19 cellular contexts compared by ENCODE assay signal in the genomic region with DNA sequence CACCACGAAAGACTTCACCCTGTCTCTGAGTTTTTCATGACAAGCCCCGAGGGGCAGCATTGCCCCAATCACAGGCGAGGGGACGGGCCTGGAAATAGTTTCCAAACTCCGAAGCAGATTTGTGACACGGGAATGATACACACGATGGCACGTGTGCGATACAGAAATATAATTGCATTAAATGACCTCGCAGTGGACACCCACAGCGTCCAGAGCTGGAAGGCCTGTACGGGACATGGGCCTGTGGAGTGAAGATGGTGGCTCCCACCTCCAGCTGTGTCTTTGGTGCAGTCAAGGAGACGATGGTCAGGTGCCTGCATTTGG. TPM values are rescaled to one million over a fixed set of nuclear protein-coding genes. Genes with fewer than 3 reads are reported as not detected.
A peak's percentile ranks its signal among the peaks of the same experiment; 100 is the strongest.
DNase-seq lines count a peak whose midpoint lies in the region; ATAC-seq, FAIRE-seq and TF ChIP-seq lines count a peak whose summit lies in the region.
"Had no signal": no experiment of that assay in that cellular context is flagged by ENCODE, and none has a peak within 500 bp of the region (broad histone marks: within the 10 kb centered on the region; RNA-seq: fewer than 3 reads in every experiment).

No MANE protein-coding gene starts in this region.

- ATAC-seq in HG02970 (IDR thresholded peaks at IDR 0.05; ENCODE audit: low FRiP score, unreplicated experiment) = no peak
- ATAC-seq: HepG2, Panc1 had no signal

- WGBS in endodermal cell (ENCODE audit: insufficient coverage in 1 of 2, insufficient read length in 1 of 2), 2 experiments = 91 to 94% methylated on average over 13 of the region's 13 CpGs
- 89 to 92% (median 90%) methylated on average over 13 of the region's 13 CpGs for WGBS in spleen, 5 donors

- H3K9me3 Mint-ChIP-seq in endodermal cell = no peaks in the 10 kb centered on the region
- H3K9me3 Mint-ChIP-seq in activated CD4-positive, alpha-beta T cell treated with anti-CD3 and anti-CD28 coated beads, Interleukin-2, amount 10 ng/mL, durations not matched to agents 24 days and 14 days = no peaks in the 10 kb centered on the region

- H3K27me3 ChIP-seq in BLaER1 (no peaks in the 10 kb centered on the region), endodermal cell (ENCODE audit: control insufficient read depth, insufficient read depth, low read length, poor library complexity, severe bottlenecking) (no peaks in the 10 kb centered on the region), spleen (replicated peaks in 1 of 7) (no peaks in the 10 kb centered on the region)

- DNase-seq in HTR-8/SVneo (ENCODE audit: insufficient read length, low spot score) (no peak), endodermal cell (no peak), spleen (peak; percentile 41), T1000 (lab: John Stamatoyannopoulos, UW) (no peak)
- DNase-seq in activated CD4-positive, alpha-beta T cell treated with anti-CD3 and anti-CD28 coated beads, Interleukin-2, amount 10 ng/mL, durations not matched to agents 24 days and 14 days = no peak
- DNase-seq: DND-41, KBM-7, NCI-H1105, NCI-H2081, SHP77 had no signal

- TF ChIP-seq CTCF in endodermal cell (conservative IDR thresholded peaks at IDR 0.05) (no peak), spleen (IDR thresholded peaks at IDR 0.05 in 8 of 11, conservative IDR thresholded peaks at IDR 0.05 in 3 of 11) (no peak)

- peak overlapping the region; percentile 68 for H3K27ac Mint-ChIP-seq in endodermal cell
- H3K27ac Mint-ChIP-seq in activated CD4-positive, alpha-beta T cell treated with anti-CD3 and anti-CD28 coated beads, Interleukin-2, amount 10 ng/mL, durations not matched to agents 24 days and 14 days = no peak overlapping the region

- no peak for TF ChIP-seq POLR2A in spleen (IDR thresholded peaks at IDR 0.05)

- H3K27ac ChIP-seq in BLaER1 (peak overlapping the region; percentile 69; the same call in 1 of the 2 replicates), endodermal cell (ENCODE audit: low read depth, low read length) (peak overlapping the region; percentile 96), spleen (no peak overlapping the region)
- H3K27ac ChIP-seq: C4-2B, SK-N-MC had no signal

- no peaks in the 10 kb centered on the region for H3K9me3 ChIP-seq in BLaER1
- H3K9me3 ChIP-seq in endodermal cell (ENCODE audit: control insufficient read depth, low read length) = no peaks in the 10 kb centered on the region
- H3K9me3 ChIP-seq in spleen = no peaks in the 10 kb centered on the region
- H3K9me3 ChIP-seq: HAP-1 had no signal

- no peak overlapping the region for H3K4me3 Mint-ChIP-seq in endodermal cell
- no peak overlapping the region for H3K4me3 Mint-ChIP-seq in activated CD4-positive, alpha-beta T cell treated with anti-CD3 and anti-CD28 coated beads, Interleukin-2, amount 10 ng/mL, durations not matched to agents 24 days and 14 days

- H3K4me1 Mint-ChIP-seq in endodermal cell = peaks cover 25% of the 10 kb centered on the region
- H3K4me1 Mint-ChIP-seq in activated CD4-positive, alpha-beta T cell treated with anti-CD3 and anti-CD28 coated beads, Interleukin-2, amount 10 ng/mL, durations not matched to agents 24 days and 14 days = no peaks in the 10 kb centered on the region

- FAIRE-seq in HTR-8/SVneo (lab: Jason Lieb, UNC) = peak; percentile 90
- FAIRE-seq: HepG2 had no signal

- H3K36me3 ChIP-seq in BLaER1 (peaks cover 10% of the 10 kb centered on the region), endodermal cell (ENCODE audit: control insufficient read depth, insufficient read depth, low read length) (peaks cover 34% of the 10 kb centered on the region), spleen (no peaks in the 10 kb centered on the region)
- H3K36me3 ChIP-seq: HAP-1 had no signal

- peak overlapping the region; percentile 43; the same call in 1 of the 2 replicates for H3K9ac ChIP-seq in BLaER1
- H3K9ac ChIP-seq in endodermal cell (ENCODE audit: extremely low read depth, low read length, poor library complexity, severe bottlenecking) = no peak overlapping the region

- intact Hi-C loops in spleen (cut with DNase I; ENCODE audit: low total_unique reads) = no loop called here
- intact Hi-C loops in activated CD4-positive, alpha-beta T cell treated with anti-CD3 and anti-CD28 coated beads, Interleukin-2, amount 10 ng/mL, durations not matched to agents 24 days and 14 days (cut with micrococcal nuclease) = no loop called here

- H3K4me1 ChIP-seq in BLaER1 (peaks cover 100% of the 10 kb centered on the region), endodermal cell (ENCODE audit: control insufficient read depth, insufficient read depth, low read length) (peaks cover 13% of the 10 kb centered on the region), spleen (peaks cover 0 to 28% (median 3%) of the 10 kb centered on the region in 6 donors)
- H3K4me1 ChIP-seq: HAP-1 had no signal

- H3K27me3 Mint-ChIP-seq in endodermal cell (ENCODE audit: insufficient read depth) = no peaks in the 10 kb centered on the region
- H3K27me3 Mint-ChIP-seq in activated CD4-positive, alpha-beta T cell treated with anti-CD3 and anti-CD28 coated beads, Interleukin-2, amount 10 ng/mL, durations not matched to agents 24 days and 14 days = no peaks in the 10 kb centered on the region

- H3K4me3 ChIP-seq in BLaER1 (peak overlapping the region; percentile 25; the same call in 1 of the 2 replicates), endodermal cell (ENCODE audit: low read length) (no peak overlapping the region), spleen (no peak overlapping the region)
- H3K4me3 ChIP-seq: HAP-1, SK-N-MC had no signal

- H4K20me1 ChIP-seq in BLaER1 = peaks cover 94% of the 10 kb centered on the region

- H3K36me3 Mint-ChIP-seq in endodermal cell (ENCODE audit: low read depth) = peaks cover 18% of the 10 kb centered on the region
- H3K36me3 Mint-ChIP-seq in activated CD4-positive, alpha-beta T cell treated with anti-CD3 and anti-CD28 coated beads, Interleukin-2, amount 10 ng/mL, durations not matched to agents 24 days and 14 days (ENCODE audit: low read depth) = no peaks in the 10 kb centered on the region

- H3K4me2 ChIP-seq in BLaER1 = peak overlapping the region; percentile 86

RNA-seq across cellular contexts. Expression of a gene that starts 43.0 kb away (rescaled TPM):
- total RNA-seq in endodermal cell (10 to 100 TPM; 18.8 to 37.4 TPM), spleen (10 to 100 TPM in 5 of 7 donors, 1 to 10 TPM in 2; 7.3 to 15.7 (median 10.9) TPM)
- 56.8 TPM for polyA plus RNA-seq in endodermal cell (2013, experiment 1 of 2)
- 65.5 TPM for polyA plus RNA-seq in endodermal cell (2013, experiment 2 of 2)
- 1 to 10 TPM; 4.8 to 7.9 (median 6.7) TPM for polyA plus RNA-seq in spleen
- 0.66 and 0.82 TPM in 2 replicates for total RNA-seq in activated CD4-positive, alpha-beta T cell treated with anti-CD3 and anti-CD28 coated beads, Interleukin-2, amount 10 ng/mL, durations not matched to agents 24 days and 14 days
- total RNA-seq: HepG2 had no signal
- polyA plus RNA-seq: HepG2 had no signal

RNA-seq across cellular contexts. Expression of a gene that starts 46.6 kb away (rescaled TPM):
- total RNA-seq in endodermal cell = not detected
- not detected for polyA plus RNA-seq in endodermal cell (2013, experiment 1 of 2)
- polyA plus RNA-seq in endodermal cell (2013, experiment 2 of 2) = not detected
- total RNA-seq in spleen = 10 to 100 TPM; 11.7 to 28.4 (median 20.9) TPM
- 10 to 100 TPM in 1 of 3 donors, 1 to 10 TPM in 2; 8.6 to 11.2 (median 9.8) TPM for polyA plus RNA-seq in spleen
- 0.51 and 0.62 TPM in 2 replicates for total RNA-seq in activated CD4-positive, alpha-beta T cell treated with anti-CD3 and anti-CD28 coated beads, Interleukin-2, amount 10 ng/mL, durations not matched to agents 24 days and 14 days
- total RNA-seq: G401, HepG2, NCI-H460 had no signal
- polyA plus RNA-seq: HepG2 had no signal

Comparison
In these comparisons a context has a peak if more than half of its experiments do, and no peak if none do; other contexts are left out.
1. H3K27ac ChIP-seq: peak in BLaER1 (single experiment) and endodermal cell (single experiment); none in spleen (0 of 8).